15 cellular contexts compared by ENCODE assay signal in the genomic region with DNA sequence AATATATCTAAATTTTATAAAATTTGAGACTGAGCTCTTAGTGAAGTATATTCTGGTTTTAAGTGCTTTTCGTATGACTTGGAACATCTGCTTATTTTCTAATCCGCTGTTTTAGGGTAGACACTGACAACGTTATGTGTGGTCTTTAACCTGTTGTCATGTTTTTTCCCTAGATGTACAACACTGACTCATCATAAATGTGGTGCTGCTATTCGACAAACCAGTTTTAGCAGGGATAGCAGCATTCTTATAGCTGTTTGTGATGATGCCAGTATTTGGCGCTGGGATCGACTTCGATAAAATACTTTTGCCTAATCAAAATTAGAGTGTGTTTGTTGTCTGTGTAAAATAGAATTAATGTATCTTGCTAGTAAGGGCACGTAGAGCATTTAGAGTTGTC. TPM values are rescaled to one million over a fixed set of nuclear protein-coding genes. Genes with fewer than 3 reads are reported as not detected.
DNase-seq lines count a peak whose midpoint lies in the region; ATAC-seq and TF ChIP-seq lines count a peak whose summit lies in the region.
"Had no signal": no experiment of that assay in that cellular context is flagged by ENCODE, and none has a peak within 500 bp of the region (broad histone marks: within the 10 kb centered on the region; RNA-seq: fewer than 3 reads in every experiment).

No MANE protein-coding gene starts in this region.

- no peaks in the 10 kb centered on the region for H3K27me3 Mint-ChIP-seq in activated CD4-positive, alpha-beta T cell treated with anti-CD3 and anti-CD28 coated beads, Interleukin-2, amount 10 ng/mL, durations not matched to agents 24 days and 14 days
- H3K27me3 Mint-ChIP-seq in activated CD4-positive, alpha-beta T cell treated with anti-CD3 and anti-CD28 coated beads for 36 hours, result no peaks in the 10 kb centered on the region

- dilution Hi-C loops in IMR-90 (cut with HindIII; ENCODE audit: low sequenced_read_pairs, unreplicated experiment), result no loop called here

- intact Hi-C loops in activated CD4-positive, alpha-beta T cell treated with anti-CD3 and anti-CD28 coated beads, Interleukin-2, amount 10 ng/mL, durations not matched to agents 24 days and 14 days (cut with micrococcal nuclease), result no loop called here
- intact Hi-C loops in activated CD4-positive, alpha-beta T cell treated with anti-CD3 and anti-CD28 coated beads for 36 hours (cut with DNase I, micrococcal nuclease), result no loop called here
- intact Hi-C loops in IMR-90 (cut with micrococcal nuclease) (loop anchor here (5.0 to 10.0 kb wide), 2 partner anchors 421 to 1493 kb away; a partner anchor contains a TSS), body of pancreas (cut with DNase I) (no loop called here)

- H3K4me1 Mint-ChIP-seq in activated CD4-positive, alpha-beta T cell treated with anti-CD3 and anti-CD28 coated beads, Interleukin-2, amount 10 ng/mL, durations not matched to agents 24 days and 14 days, result peaks cover 39% of the 10 kb centered on the region
- peaks cover 52% of the 10 kb centered on the region for H3K4me1 Mint-ChIP-seq in activated CD4-positive, alpha-beta T cell treated with anti-CD3 and anti-CD28 coated beads for 36 hours

- H3K4ac ChIP-seq in IMR-90 (ENCODE audit: low read depth, low read length), result no peak overlapping the region
- no peak overlapping the region for H3K4ac ChIP-seq in mesenchymal stem cell (ENCODE audit: low read depth in 1 of 2, low read length in 2 of 2)

- H3K36me3 ChIP-seq in IMR-90 (ENCODE audit: control insufficient read depth, insufficient read depth, low read length) (no peaks in the 10 kb centered on the region; the same call in 1 of the 2 replicates), mesenchymal stem cell (ENCODE audit: control insufficient read depth in 1 of 2, insufficient read depth in 2 of 2, low read depth in 1 of 2, low read length in 2 of 2) (peaks cover 8 to 67% of the 10 kb centered on the region in 2 experiments), body of pancreas (replicated peaks in 1 of 2; ENCODE audit: insufficient read depth in 1 of 2, low read depth in 2 of 2) (peaks cover 4 to 9% of the 10 kb centered on the region in 2 donors)

- POLR2A ChIA-PET in activated CD4-positive, alpha-beta T cell treated with anti-CD3 and anti-CD28 coated beads for 36 hours (lab: Charles Lee), result no interaction called here
- POLR2A ChIA-PET in IMR-90 (lab: Charles Lee; ENCODE audit: unreplicated experiment), result no interaction called here

- 100% methylated on average over 2 of the region's 8 CpGs; no CpG with 5 or more reads in 1 of the 2 experiments for WGBS in IMR-90 (ENCODE audit: extremely low coverage in 2 of 2, insufficient read length in 1 of 2), 2 experiments
- 63% methylated on average over 8 of the region's 8 CpGs for WGBS in mesenchymal stem cell
- 88 to 95% methylated on average over 8 of the region's 8 CpGs for WGBS in body of pancreas, 2 donors

- no peaks in the 10 kb centered on the region for H3K9me3 Mint-ChIP-seq in activated CD4-positive, alpha-beta T cell treated with anti-CD3 and anti-CD28 coated beads, Interleukin-2, amount 10 ng/mL, durations not matched to agents 24 days and 14 days
- peaks cover 6% of the 10 kb centered on the region for H3K9me3 Mint-ChIP-seq in activated CD4-positive, alpha-beta T cell treated with anti-CD3 and anti-CD28 coated beads for 36 hours (ENCODE audit: low read depth)

- TF ChIP-seq CTCF in IMR-90 (conservative IDR thresholded peaks at IDR 0.05; ENCODE audit: low read depth, low read length), result no peak
- no peak for TF ChIP-seq CTCF in choroid plexus epithelial cell (conservative IDR thresholded peaks at IDR 0.05; ENCODE audit: low read depth, low read length)
- no peak for TF ChIP-seq CTCF in body of pancreas (IDR thresholded peaks at IDR 0.05)

- H2BK12ac ChIP-seq in mesenchymal stem cell (ENCODE audit: low read length in 2 of 2), result no peak overlapping the region

- H3K27ac ChIP-seq in IMR-90 (ENCODE audit: insufficient read depth, low read length), result no peak overlapping the region
- H3K27ac ChIP-seq in mesenchymal stem cell (ENCODE audit: low read length, poor library complexity, severe bottlenecking), result no peak overlapping the region
- H3K27ac ChIP-seq in body of pancreas, result no peak overlapping the region
- H3K27ac ChIP-seq: 22Rv1, GM23248 had no signal

- no peak for TF ChIP-seq RAD21 in IMR-90 (IDR thresholded peaks at IDR 0.05; ENCODE audit: low read length)

- DNase-seq in activated CD4-positive, alpha-beta T cell treated with anti-CD3 and anti-CD28 coated beads, Interleukin-2, amount 10 ng/mL, durations not matched to agents 24 days and 14 days, result no peak
- no peak for DNase-seq in activated CD4-positive, alpha-beta T cell treated with anti-CD3 and anti-CD28 coated beads for 36 hours
- DNase-seq in IMR-90, result peak; percentile 10
- peak; percentile 33 for DNase-seq in choroid plexus epithelial cell (ENCODE audit: low read depth)
- peak; percentile 60 for DNase-seq in mesenchymal stem cell
- no peak for DNase-seq in cerebellum (ENCODE audit: low spot score)
- DNase-seq in body of pancreas, result no peak
- DNase-seq in anterior cingulate cortex (lab: John Stamatoyannopoulos, UW), result no peak
- DNase-seq: Caco-2; CD8-positive, alpha-beta T cell; GF-D8; GM23248 had no signal

- H4K8ac ChIP-seq in IMR-90 (ENCODE audit: low read depth in 2 of 2, low read length in 2 of 2), result no peak overlapping the region
- H4K8ac ChIP-seq in mesenchymal stem cell (ENCODE audit: low read length), result no peak overlapping the region

- H3K9ac ChIP-seq in IMR-90 (ENCODE audit: low read depth, low read length) (no peak overlapping the region), mesenchymal stem cell (ENCODE audit: low read length) (no peak overlapping the region)
- H3K9ac ChIP-seq: GM23248 had no signal

- in situ Hi-C loops in IMR-90 (cut with MboI; ENCODE audit: low sequenced_read_pairs), result loop anchor here (25.0 kb wide), 1 partner anchor 591 kb away; a partner anchor contains a TSS

- H3K4me1 ChIP-seq in IMR-90 (ENCODE audit: control insufficient read depth, insufficient read depth, low read length) (peaks cover 3% of the 10 kb centered on the region; the same call in 1 of the 2 replicates), mesenchymal stem cell (ENCODE audit: control insufficient read depth, insufficient read depth, low read depth, low read length) (no peaks in the 10 kb centered on the region), body of pancreas (peaks cover 17% of the 10 kb centered on the region)
- H3K4me1 ChIP-seq: Caco-2 had no signal

- H2BK15ac ChIP-seq in IMR-90 (ENCODE audit: low read depth, low read length) (no peak overlapping the region), mesenchymal stem cell (ENCODE audit: low read depth, poor library complexity, severe bottlenecking) (no peak overlapping the region)

- H4K20me1 ChIP-seq in IMR-90 (ENCODE audit: insufficient read depth, low read length), result no peaks in the 10 kb centered on the region; the same call in 1 of the 2 replicates

- H3K4me3 ChIP-seq in IMR-90 (ENCODE audit: insufficient read depth, low read depth, low read length) (no peak overlapping the region), choroid plexus epithelial cell (ENCODE audit: low read depth, low read length) (no peak overlapping the region), mesenchymal stem cell (ENCODE audit: insufficient read depth in 1 of 2, low read depth in 1 of 2, low read length in 2 of 2) (no peak overlapping the region), body of pancreas (no peak overlapping the region)
- H3K4me3 ChIP-seq: GM23248, HAP-1 had no signal

- no peak overlapping the region for H2BK20ac ChIP-seq in IMR-90 (ENCODE audit: low read depth, low read length)

- H2AFZ ChIP-seq in IMR-90 (replicated peaks; ENCODE audit: low read length, poor library complexity) (no peak overlapping the region), mesenchymal stem cell (ENCODE audit: low read depth, low read length) (no peak overlapping the region)
- H2AFZ ChIP-seq: GM23248 had no signal

- no peak overlapping the region for H4K91ac ChIP-seq in IMR-90 (ENCODE audit: insufficient read depth, low read depth, low read length)
- H4K91ac ChIP-seq in mesenchymal stem cell (ENCODE audit: low read length), result no peak overlapping the region

- H3K27me3 ChIP-seq in IMR-90 (ENCODE audit: control insufficient read depth, insufficient read depth, low read length) (no peaks in the 10 kb centered on the region), mesenchymal stem cell (ENCODE audit: control insufficient read depth in 1 of 2, insufficient read depth in 1 of 2, low read length in 2 of 2) (no peaks in the 10 kb centered on the region), body of pancreas (no peaks in the 10 kb centered on the region)

- H3K14ac ChIP-seq in IMR-90 (replicated peaks; ENCODE audit: low read depth, low read length) (no peak overlapping the region; the same call in 1 of the 2 replicates), mesenchymal stem cell (ENCODE audit: low read length in 2 of 2) (no peak overlapping the region)

- peak overlapping the region; percentile 90; the same call in 1 of the 2 replicates for H4K5ac ChIP-seq in IMR-90 (ENCODE audit: low read depth, low read length)

- H2AK5ac ChIP-seq in IMR-90 (ENCODE audit: low read depth, low read length) (no peak overlapping the region), mesenchymal stem cell (ENCODE audit: low read length, severe bottlenecking) (no peak overlapping the region)

- no peak for ATAC-seq in activated CD4-positive, alpha-beta T cell treated with anti-CD3 and anti-CD28 coated beads for 36 hours
- ATAC-seq in IMR-90 (ENCODE audit: low read depth) (peak; percentile 60), body of pancreas (no peak)
- ATAC-seq: CD8-positive, alpha-beta T cell had no signal

- TF ChIP-seq POLR2A in IMR-90 (IDR thresholded peaks at IDR 0.05; ENCODE audit: low read depth, low read length), result no peak
- TF ChIP-seq POLR2A in body of pancreas (IDR thresholded peaks at IDR 0.05), result no peak

- H3K9me3 ChIP-seq in IMR-90 (ENCODE audit: control insufficient read depth, insufficient read depth, low read length) (no peaks in the 10 kb centered on the region), mesenchymal stem cell (ENCODE audit: control insufficient read depth, low read length) (no peaks in the 10 kb centered on the region), body of pancreas (no peaks in the 10 kb centered on the region)
- H3K9me3 ChIP-seq: Caco-2, HAP-1 had no signal

- peak overlapping the region; percentile 6 for H3K27ac Mint-ChIP-seq in activated CD4-positive, alpha-beta T cell treated with anti-CD3 and anti-CD28 coated beads, Interleukin-2, amount 10 ng/mL, durations not matched to agents 24 days and 14 days
- no peak overlapping the region for H3K27ac Mint-ChIP-seq in activated CD4-positive, alpha-beta T cell treated with anti-CD3 and anti-CD28 coated beads for 36 hours
- H3K27ac Mint-ChIP-seq: CD14-positive monocyte; CD8-positive, alpha-beta T cell had no signal

- H3K4me2 ChIP-seq in IMR-90 (ENCODE audit: low read depth, low read length), result peak overlapping the region; percentile 64
- H3K4me2 ChIP-seq in mesenchymal stem cell (ENCODE audit: low read length, poor library complexity, severe bottlenecking), result no peak overlapping the region

- H3K18ac ChIP-seq in IMR-90 (ENCODE audit: low read depth, low read length), result peak overlapping the region; percentile 88; the same call in 1 of the 2 replicates
- H3K18ac ChIP-seq in mesenchymal stem cell (ENCODE audit: low read depth in 1 of 2, low read length in 2 of 2), result no peak overlapping the region

- H3K23ac ChIP-seq in IMR-90 (ENCODE audit: low read depth, low read length) (no peak overlapping the region), mesenchymal stem cell (ENCODE audit: low read length in 2 of 2) (no peak overlapping the region)

- H3K79me1 ChIP-seq in IMR-90 (ENCODE audit: low read depth in 1 of 2, low read length in 2 of 2) (peaks cover 9 to 25% of the 10 kb centered on the region in 2 experiments), mesenchymal stem cell (replicated peaks; ENCODE audit: low read length, poor library complexity, severe bottlenecking) (peaks cover 22% of the 10 kb centered on the region)

- H2BK120ac ChIP-seq in IMR-90 (ENCODE audit: low read depth, low read length), result no peak overlapping the region
- no peak overlapping the region for H2BK120ac ChIP-seq in mesenchymal stem cell (ENCODE audit: low read depth, low read length)

- H3K9me1 ChIP-seq in IMR-90 (ENCODE audit: insufficient read depth, low read length), result peaks cover 3% of the 10 kb centered on the region

- CTCF ChIA-PET in activated CD4-positive, alpha-beta T cell treated with anti-CD3 and anti-CD28 coated beads for 36 hours (lab: Charles Lee), result no interaction called here
- CTCF ChIA-PET in IMR-90 (lab: Yijun Ruan, JAX), result no interaction called here

- H2BK5ac ChIP-seq in IMR-90 (ENCODE audit: low read depth, low read length, poor library complexity, severe bottlenecking) (peak overlapping the region; percentile 5), mesenchymal stem cell (ENCODE audit: low read depth, low read length, poor library complexity, severe bottlenecking) (no peak overlapping the region)

- BruUV-seq in IMR-90 (replicated peaks; lab: Mats Ljungman, UMichigan), result no TSS peak

- H2AK9ac ChIP-seq in IMR-90 (replicated peaks; ENCODE audit: low read depth, low read length, poor library complexity), result no peak overlapping the region

- H3K4me3 Mint-ChIP-seq in activated CD4-positive, alpha-beta T cell treated with anti-CD3 and anti-CD28 coated beads, Interleukin-2, amount 10 ng/mL, durations not matched to agents 24 days and 14 days, result no peak overlapping the region
- no peak overlapping the region for H3K4me3 Mint-ChIP-seq in activated CD4-positive, alpha-beta T cell treated with anti-CD3 and anti-CD28 coated beads for 36 hours
- H3K4me3 Mint-ChIP-seq: CD14-positive monocyte; CD8-positive, alpha-beta T cell had no signal

- H3K56ac ChIP-seq in IMR-90 (ENCODE audit: extremely low read depth, insufficient read depth, low read length), result no peak overlapping the region

- peaks cover 80% of the 10 kb centered on the region for H3K36me3 Mint-ChIP-seq in activated CD4-positive, alpha-beta T cell treated with anti-CD3 and anti-CD28 coated beads, Interleukin-2, amount 10 ng/mL, durations not matched to agents 24 days and 14 days (ENCODE audit: low read depth)
- peaks cover 77% of the 10 kb centered on the region for H3K36me3 Mint-ChIP-seq in activated CD4-positive, alpha-beta T cell treated with anti-CD3 and anti-CD28 coated beads for 36 hours (ENCODE audit: low read depth)

RNA-seq across cellular contexts. Expression of a gene that starts 23.8 kb away (rescaled TPM):
- 54.0 and 62.4 TPM in 2 replicates for total RNA-seq in activated CD4-positive, alpha-beta T cell treated with anti-CD3 and anti-CD28 coated beads, Interleukin-2, amount 10 ng/mL, durations not matched to agents 24 days and 14 days
- 10 to 100 TPM; 50.2 to 51.3 TPM for total RNA-seq in activated CD4-positive, alpha-beta T cell treated with anti-CD3 and anti-CD28 coated beads for 36 hours
- total RNA-seq in IMR-90 (2012; rRNA removed) (73.5 and 98.6 TPM in 2 replicates), cerebellum (39.4 TPM), body of pancreas (10 to 100 TPM in 1 of 2 donors, 1 to 10 TPM in 1; 9.2 to 18.9 TPM)
- polyA plus RNA-seq in IMR-90 (2012; rRNA removed), result 46.7 and 49.4 TPM in 2 replicates
- 23.6 and 31.4 TPM in 2 replicates for polyA plus RNA-seq in IMR-90 (2012; cell fraction: cytosol; rRNA removed)
- 10.0 and 32.2 TPM in 2 replicates for polyA plus RNA-seq in IMR-90 (2012; cell fraction: nucleus; rRNA removed; ENCODE audit: low replicate concordance)
- polyA plus RNA-seq in mesenchymal stem cell (2013, experiment 1 of 2), result 79.9 TPM
- polyA plus RNA-seq in mesenchymal stem cell (2013, experiment 2 of 2), result 90.6 TPM

RNA-seq across cellular contexts. Expression of a gene that starts 33.7 kb away (rescaled TPM):
- total RNA-seq in activated CD4-positive, alpha-beta T cell treated with anti-CD3 and anti-CD28 coated beads, Interleukin-2, amount 10 ng/mL, durations not matched to agents 24 days and 14 days, result 269 TPM in 2 replicates
- total RNA-seq in activated CD4-positive, alpha-beta T cell treated with anti-CD3 and anti-CD28 coated beads for 36 hours, result 100 to 1,000 TPM in 1 of 2 experiments, 10 to 100 TPM in 1; 90.3 to 127 TPM
- 11.1 and 20.3 TPM in 2 replicates for total RNA-seq in IMR-90 (2012; rRNA removed)
- 9.5 and 11.5 TPM in 2 replicates for polyA plus RNA-seq in IMR-90 (2012; rRNA removed)
- polyA plus RNA-seq in IMR-90 (2012; cell fraction: cytosol; rRNA removed), result 2.1 and 3.7 TPM in 2 replicates
- polyA plus RNA-seq in IMR-90 (2012; cell fraction: nucleus; rRNA removed; ENCODE audit: low replicate concordance), result 3.2 and 23.1 TPM in 2 replicates
- polyA plus RNA-seq in mesenchymal stem cell (2013, experiment 1 of 2), result 7.9 TPM
- polyA plus RNA-seq in mesenchymal stem cell (2013, experiment 2 of 2), result 7.9 TPM
- total RNA-seq in cerebellum, result 34.3 TPM
- 10 to 100 TPM; 14.5 to 20.1 TPM for total RNA-seq in body of pancreas

Comparison
In these comparisons a context has a peak if more than half of its experiments do, and no peak if none do; other contexts are left out.
1. DNase-seq: peak in IMR-90 (single experiment), choroid plexus epithelial cell (single experiment) and mesenchymal stem cell (single experiment); none in activated CD4-positive, alpha-beta T cell treated with anti-CD3 and anti-CD28 coated beads, Interleukin-2, amount 10 ng/mL, durations not matched to agents 24 days and 14 days (single experiment), activated CD4-positive, alpha-beta T cell treated with anti-CD3 and anti-CD28 coated beads for 36 hours (single experiment), cerebellum (single experiment), body of pancreas (0 of 4) and anterior cingulate cortex (0 of 58).